In genomic region chr3:39180546-39181346, GRCh38 we compare ENCODE assay signal across 9 cellular contexts. TPM values are rescaled to one million over a fixed set of nuclear protein-coding genes. Genes with fewer than 3 reads are reported as not detected.
DNase-seq lines count a peak whose midpoint lies in the region; ATAC-seq, FAIRE-seq and TF ChIP-seq lines count a peak whose summit lies in the region.
"Had no signal": no experiment of that assay in that cellular context is flagged by ENCODE, and none has a peak within 500 bp of the region (broad histone marks: within the 10 kb centered on the region; RNA-seq: fewer than 3 reads in every experiment).

No MANE protein-coding gene starts in this region.

- ATAC-seq in GM18861 (IDR thresholded peaks at IDR 0.05; ENCODE audit: unreplicated experiment) (peak; percentile 92), HG03095 (IDR thresholded peaks at IDR 0.05; ENCODE audit: unreplicated experiment) (peak; percentile 90)

- H3K4me3 ChIP-seq in cardiac fibroblast (replicated peaks in 1 of 2; ENCODE audit: low read depth in 2 of 2, low read length in 2 of 2) (peak overlapping the region; percentile 27 to 43), keratinocyte (ENCODE audit: control insufficient read depth in 2 of 3, extremely low read depth in 1 of 3, insufficient read depth in 2 of 3, low read depth in 1 of 3, low read length in 3 of 3) (peak overlapping the region; percentile 19 to 72 (median 49))

- H4K20me1 ChIP-seq in keratinocyte (ENCODE audit: control insufficient read depth, extremely low read depth, insufficient read depth, low read length): no peaks in the 10 kb centered on the region

- no peak overlapping the region for H3K27ac ChIP-seq in keratinocyte (ENCODE audit: control insufficient read depth, insufficient read depth, low read length)

- no peak for FAIRE-seq in keratinocyte (lab: Jason Lieb, UNC)
- FAIRE-seq: G401.6 had no signal

- peak overlapping the region; percentile 80 for H3K4me2 ChIP-seq in keratinocyte (ENCODE audit: control insufficient read depth, extremely low read depth, insufficient read depth, low read depth, low read length)

- H3K9me1 ChIP-seq in keratinocyte (ENCODE audit: control insufficient read depth, extremely low read depth, insufficient read depth, low read length): no peaks in the 10 kb centered on the region

- H3K4me1 ChIP-seq in keratinocyte (ENCODE audit: control insufficient read depth, extremely low read depth, insufficient read depth, low read length): peaks cover 22% of the 10 kb centered on the region

- no peaks in the 10 kb centered on the region for H3K36me3 ChIP-seq in keratinocyte (ENCODE audit: control insufficient read depth in 2 of 2, extremely low read depth in 1 of 2, insufficient read depth in 2 of 2, low read length in 2 of 2)

- peak overlapping the region; percentile 60 for H3K9ac ChIP-seq in keratinocyte (ENCODE audit: control insufficient read depth, extremely low read depth, insufficient read depth, low read length)

- no peak for TF ChIP-seq CTCF in cardiac fibroblast (IDR thresholded peaks at IDR 0.05; ENCODE audit: low read depth, low read length)
- peak in 2 of 3 experiments; percentile 4 to 6 for TF ChIP-seq CTCF in keratinocyte (optimal IDR thresholded peaks at IDR 0.05 in 1 of 3, IDR thresholded peaks at IDR 0.05 in 1 of 3, conservative IDR thresholded peaks at IDR 0.05 in 1 of 3; ENCODE audit: extremely low read depth in 1 of 3, insufficient read depth in 2 of 3, low read length in 3 of 3)

- no peaks in the 10 kb centered on the region for H3K9me3 ChIP-seq in keratinocyte (ENCODE audit: control insufficient read depth, low read depth, low read length)

- H3K79me2 ChIP-seq in keratinocyte (ENCODE audit: control insufficient read depth, insufficient read depth, low read length): no peaks in the 10 kb centered on the region

- H2AFZ ChIP-seq in keratinocyte (ENCODE audit: control insufficient read depth, low read length): peak overlapping the region; percentile 84

- H3K27me3 ChIP-seq in keratinocyte (ENCODE audit: control insufficient read depth, extremely low read depth, insufficient read depth, low read length): no peaks in the 10 kb centered on the region

- DNase-seq in 8988T (peak; percentile 93), NCI-H2196 (lab: John Stamatoyannopoulos, UW; ENCODE audit: unreplicated experiment) (peak; percentile 84), cardiac fibroblast (ENCODE audit: low read depth in 2 of 2) (peak; percentile 85 to 92), keratinocyte (ENCODE audit: low read depth, low spot score) (peak; percentile 32)
- peak; percentile 73 to 88 (median 84) for DNase-seq in activated CD4-positive, CD25-positive, alpha-beta regulatory T cell (lab: John Stamatoyannopoulos, UW)
- DNase-seq in stimulated activated CD4-positive, alpha-beta T cell treated with anti-CD3 and anti-CD28 coated beads, Interleukin-12 subunit alpha, Interleukin-12 subunit beta, amount 100 ng/mL, for 4 hours: peak; percentile 85

- dilution Hi-C loops in keratinocyte (cut with MboI; ENCODE audit: extremely low pct_ligation_motif_present, low sequenced_read_pairs): no loop called here

RNA-seq across cellular contexts. Expression of gene XIRP1, which starts 11.6 kb away (rescaled TPM):
- polyA plus RNA-seq in keratinocyte: not detected in 3 replicates
- not detected for polyA plus RNA-seq in keratinocyte (2011; ENCODE audit: low read depth)
- polyA plus RNA-seq in keratinocyte (2011; cell fraction: cytosol; rRNA removed): not detected in 2 replicates
- not detected in 2 replicates for polyA plus RNA-seq in keratinocyte (2011; cell fraction: nucleus; rRNA removed)
- 0.01 TPM in 1 of 2 replicates, not detected in the other for polyA plus RNA-seq in keratinocyte (2012; ENCODE audit: low replicate concordance)
- not detected in 3 replicates for polyA minus RNA-seq in keratinocyte
- polyA minus RNA-seq in keratinocyte (2011; cell fraction: cytosol; rRNA and poly(A)+ RNA removed): not detected
- polyA minus RNA-seq in keratinocyte (2011; cell fraction: nucleus; rRNA and poly(A)+ RNA removed): not detected in 2 replicates

RNA-seq across cellular contexts. Expression of gene CSRNP1, which starts 27.4 kb away (rescaled TPM):
- 4.0 to 5.4 TPM (median 5.4 TPM) in 3 replicates for polyA plus RNA-seq in keratinocyte
- polyA plus RNA-seq in keratinocyte (2011; ENCODE audit: low read depth): 9.1 TPM
- 2.2 and 2.7 TPM in 2 replicates for polyA plus RNA-seq in keratinocyte (2011; cell fraction: cytosol; rRNA removed)
- polyA plus RNA-seq in keratinocyte (2011; cell fraction: nucleus; rRNA removed): 10.0 and 12.0 TPM in 2 replicates
- 3.8 and 31.2 TPM in 2 replicates for polyA plus RNA-seq in keratinocyte (2012; ENCODE audit: low replicate concordance)
- polyA minus RNA-seq in keratinocyte: 8.1 to 9.5 TPM (median 8.6 TPM) in 3 replicates
- 5.8 TPM for polyA minus RNA-seq in keratinocyte (2011; cell fraction: cytosol; rRNA and poly(A)+ RNA removed)
- polyA minus RNA-seq in keratinocyte (2011; cell fraction: nucleus; rRNA and poly(A)+ RNA removed): 9.0 and 10.8 TPM in 2 replicates

Comparison
In these comparisons a context has a peak if more than half of its experiments do, and no peak if none do; other contexts are left out.
1. DNase-seq: peak in every context shown above with its lines; median percentile 93 in 8988T; 88 in cardiac fibroblast; 85 in stimulated activated CD4-positive, alpha-beta T cell treated with anti-CD3 and anti-CD28 coated beads, Interleukin-12 subunit alpha, Interleukin-12 subunit beta, amount 100 ng/mL, for 4 hours; 84 in activated CD4-positive, CD25-positive, alpha-beta regulatory T cell; 84 in NCI-H2196; 32 in keratinocyte.